8 cellular contexts compared by ENCODE assay signal in genomic region chr20:62937353-62938104, GRCh38. TPM values are rescaled to one million over a fixed set of nuclear protein-coding genes. Genes with fewer than 3 reads are reported as not detected.
DNase-seq lines count a peak whose midpoint lies in the region; ATAC-seq and TF ChIP-seq lines count a peak whose summit lies in the region.

No MANE protein-coding gene starts in this region.

- ATAC-seq in GM21717 (IDR thresholded peaks at IDR 0.05; ENCODE audit: unreplicated experiment) = peak; percentile 57

- H3K9me3 ChIP-seq in mucosa of stomach (ENCODE audit: control insufficient read depth, low read length) = no peaks in the 10 kb centered on the region

- H3K9ac ChIP-seq in mucosa of stomach (ENCODE audit: low read length) = peak overlapping the region; percentile 97

- peak overlapping the region; percentile 60 for H3K4me3 ChIP-seq in Jurkat, Clone E6-1 (ENCODE audit: low read length)
- peak overlapping the region; percentile 94 for H3K4me3 ChIP-seq in mucosa of stomach (ENCODE audit: low read length)

- DNase-seq in DMS153 treated with DMSO at 0.1 percent for 48 hours (lab: John Stamatoyannopoulos, UW; ENCODE audit: unreplicated experiment) = peak; percentile 86
- DNase-seq in Jurkat, Clone E6-1 (ENCODE audit: low read depth, low spot score) = peak; percentile 97
- peak; percentile 87 for DNase-seq in OCI-M2 (lab: John Stamatoyannopoulos, UW; ENCODE audit: unreplicated experiment)
- DNase-seq in activated T-cell treated with anti-CD3 and anti-CD28 coated beads, Interleukin-2, amount 50 U/mL, for 1 hour = peak; percentile 97
- DNase-seq in erythroblast (lab: John Stamatoyannopoulos, UW) = peak; percentile 98
- peak; percentile 94 to 95 for DNase-seq in stimulated activated CD8-positive, alpha-beta memory T cell treated with anti-CD3 and anti-CD28 coated beads, Interleukin-4, amount 100 ng/mL, for 4 hours (ENCODE audit: low read depth in 2 of 2, low spot score in 1 of 2)

- peaks cover 23% of the 10 kb centered on the region for H3K4me1 ChIP-seq in mucosa of stomach (ENCODE audit: control insufficient read depth, insufficient read depth, low read length)

- no peaks in the 10 kb centered on the region for H3K27me3 ChIP-seq in mucosa of stomach (ENCODE audit: control insufficient read depth, insufficient read depth, low read length)

- peak; percentile 82 for TF ChIP-seq POLR2A in erythroblast (IDR thresholded peaks at IDR 0.05; ENCODE audit: low read length)

- H3K36me3 ChIP-seq in mucosa of stomach (ENCODE audit: control insufficient read depth, insufficient read depth, low read length) = peaks cover 4% of the 10 kb centered on the region

RNA-seq across cellular contexts. Expression of gene GID8, which starts 0.4 kb away (rescaled TPM):
- 23.3 TPM for polyA plus RNA-seq in Jurkat, Clone E6-1 (2012; ENCODE audit: insufficient read depth, insufficient read length)

RNA-seq across cellular contexts. Expression of gene DIDO1, which starts 11.2 kb away (rescaled TPM):
- 58.1 TPM for polyA plus RNA-seq in Jurkat, Clone E6-1 (2012; ENCODE audit: insufficient read depth, insufficient read length)

RNA-seq across cellular contexts. Expression of gene SLC17A9, which starts 15.0 kb away (rescaled TPM):
- polyA plus RNA-seq in Jurkat, Clone E6-1 (2012; ENCODE audit: insufficient read depth, insufficient read length) = 3.1 TPM

Comparison
In these comparisons a context has a peak if more than half of its experiments do, and no peak if none do; other contexts are left out.
1. Peak in every context shown above with its lines: DNase-seq, ATAC-seq and H3K4me3 ChIP-seq.